Comparison of ENCODE assay signal across 11 cellular contexts in genomic region chr4:38678078-38678477, GRCh38. TPM values are rescaled to one million over a fixed set of nuclear protein-coding genes. Genes with fewer than 3 reads are reported as not detected.
DNase-seq lines count a peak whose midpoint lies in the region; TF ChIP-seq lines count a peak whose summit lies in the region.
"Had no signal": no experiment of that assay in that cellular context is flagged by ENCODE, and none has a peak within 500 bp of the region (broad histone marks: within the 10 kb centered on the region; RNA-seq: fewer than 3 reads in every experiment).

No MANE protein-coding gene starts in this region.

- H3K27me3 ChIP-seq in transverse colon: no peaks in the 10 kb centered on the region

- TF ChIP-seq CTCF in mesothelial cell of epicardium (IDR thresholded peaks at IDR 0.05; ENCODE audit: unreplicated experiment) (no peak), transverse colon (IDR thresholded peaks at IDR 0.05) (no peak)

- peaks cover 11% of the 10 kb centered on the region for H3K36me3 Mint-ChIP-seq in activated CD4-positive, alpha-beta memory T cell treated with anti-CD3 and anti-CD28 coated beads for 36 hours
- H3K36me3 Mint-ChIP-seq in activated CD4-positive, alpha-beta memory T cell treated with anti-CD3 and anti-CD28 coated beads, Interleukin-2, amount 10 ng/mL, durations not matched to agents 7 days and 5 days (ENCODE audit: low read depth): peaks cover 19% of the 10 kb centered on the region
- H3K36me3 Mint-ChIP-seq in mesothelial cell of epicardium: peaks cover 28% of the 10 kb centered on the region

- CTCF ChIA-PET in activated CD4-positive, alpha-beta memory T cell treated with anti-CD3 and anti-CD28 coated beads for 36 hours (lab: Charles Lee): interaction anchor here (1.5 to 6.0 kb wide), 4 partner anchors 11 to 500 kb away, joined by 5 to 165 read pairs (median 68); no protein-coding TSS in a partner anchor
- CTCF ChIA-PET in activated CD4-positive, alpha-beta memory T cell treated with anti-CD3 and anti-CD28 coated beads, Interleukin-2, amount 10 ng/mL, durations not matched to agents 7 days and 5 days (lab: Charles Lee): interaction anchor here (6.0 kb wide), 1 partner anchor 499 kb away, joined by 89 read pairs; no protein-coding TSS in a partner anchor

- WGBS in transverse colon (ENCODE audit: low coverage in 1 of 2), 2 donors: 59 to 65% methylated on average over 4 to 5 of the region's 5 CpGs

- no peaks in the 10 kb centered on the region for H3K9me3 Mint-ChIP-seq in activated CD4-positive, alpha-beta memory T cell treated with anti-CD3 and anti-CD28 coated beads for 36 hours
- no peaks in the 10 kb centered on the region for H3K9me3 Mint-ChIP-seq in activated CD4-positive, alpha-beta memory T cell treated with anti-CD3 and anti-CD28 coated beads, Interleukin-2, amount 10 ng/mL, durations not matched to agents 7 days and 5 days
- peaks cover 5% of the 10 kb centered on the region for H3K9me3 Mint-ChIP-seq in mesothelial cell of epicardium

- H3K4me3 ChIP-seq in transverse colon: no peak overlapping the region

- POLR2A ChIA-PET in activated CD4-positive, alpha-beta memory T cell treated with anti-CD3 and anti-CD28 coated beads for 36 hours (lab: Charles Lee): interaction anchor here (1.3 kb wide), 1 partner anchor 11 kb away, joined by 3 read pairs; no protein-coding TSS in a partner anchor
- POLR2A ChIA-PET in activated CD4-positive, alpha-beta memory T cell treated with anti-CD3 and anti-CD28 coated beads, Interleukin-2, amount 10 ng/mL, durations not matched to agents 7 days and 5 days (lab: Charles Lee): no interaction called here

- H3K4me1 ChIP-seq in transverse colon: peaks cover 26 to 92% (median 64%) of the 10 kb centered on the region in 4 donors

- no peak for TF ChIP-seq POLR2A in transverse colon (IDR thresholded peaks at IDR 0.05)

- peak overlapping the region; percentile 1 for H3K27ac Mint-ChIP-seq in activated CD4-positive, alpha-beta memory T cell treated with anti-CD3 and anti-CD28 coated beads for 36 hours
- H3K27ac Mint-ChIP-seq in activated CD4-positive, alpha-beta memory T cell treated with anti-CD3 and anti-CD28 coated beads, Interleukin-2, amount 10 ng/mL, durations not matched to agents 7 days and 5 days: no peak overlapping the region
- H3K27ac Mint-ChIP-seq in mesothelial cell of epicardium: peak overlapping the region; percentile 13
- H3K27ac Mint-ChIP-seq: B cell had no signal

- peak overlapping the region; percentile 70 for H3K27ac ChIP-seq in cingulate gyrus (ENCODE audit: low read depth, low read length)
- H3K27ac ChIP-seq in transverse colon: peak overlapping the region; percentile 46 to 100 (median 100)
- H3K27ac ChIP-seq: parathyroid adenoma had no signal

- intact Hi-C loops in activated CD4-positive, alpha-beta memory T cell treated with anti-CD3 and anti-CD28 coated beads for 36 hours (cut with micrococcal nuclease): loop anchor here (5.0 kb wide), 2 partner anchors 54 to 786 kb away; partner anchors contain the start of gene TBC1D1
- intact Hi-C loops in transverse colon (cut with DNase I; ENCODE audit: low total_unique reads): no loop called here

- in situ Hi-C loops in transverse colon (cut with MboI; ENCODE audit: low pct_ligation_motif_present in 1 of 4, low pct_unique_long_range_greater_than_20kb in 1 of 4, low sequenced_read_pairs in 3 of 4): loop anchor here in 3 of 4 donors (5.0 to 10.0 kb wide), 4 partner anchors 353 to 616 kb away; no protein-coding TSS in a partner anchor

- H3K9me3 ChIP-seq in transverse colon: no peaks in the 10 kb centered on the region

- TF ChIP-seq EP300 in transverse colon (IDR thresholded peaks at IDR 0.05; ENCODE audit: low read depth): no peak

- H3K4me1 Mint-ChIP-seq in activated CD4-positive, alpha-beta memory T cell treated with anti-CD3 and anti-CD28 coated beads for 36 hours (ENCODE audit: low read depth): peaks cover 66% of the 10 kb centered on the region
- H3K4me1 Mint-ChIP-seq in activated CD4-positive, alpha-beta memory T cell treated with anti-CD3 and anti-CD28 coated beads, Interleukin-2, amount 10 ng/mL, durations not matched to agents 7 days and 5 days: peaks cover 34% of the 10 kb centered on the region
- peaks cover 50% of the 10 kb centered on the region for H3K4me1 Mint-ChIP-seq in mesothelial cell of epicardium

- no peaks in the 10 kb centered on the region for H3K27me3 Mint-ChIP-seq in activated CD4-positive, alpha-beta memory T cell treated with anti-CD3 and anti-CD28 coated beads for 36 hours
- no peaks in the 10 kb centered on the region for H3K27me3 Mint-ChIP-seq in activated CD4-positive, alpha-beta memory T cell treated with anti-CD3 and anti-CD28 coated beads, Interleukin-2, amount 10 ng/mL, durations not matched to agents 7 days and 5 days
- H3K27me3 Mint-ChIP-seq in mesothelial cell of epicardium (ENCODE audit: low read depth): no peaks in the 10 kb centered on the region
- H3K27me3 Mint-ChIP-seq: B cell had no signal

- no peak for DNase-seq in activated CD4-positive, alpha-beta memory T cell treated with anti-CD3 and anti-CD28 coated beads for 36 hours
- DNase-seq in activated CD4-positive, alpha-beta memory T cell treated with anti-CD3 and anti-CD28 coated beads, Interleukin-2, amount 10 ng/mL, durations not matched to agents 7 days and 5 days: no peak
- DNase-seq in mesothelial cell of epicardium (ENCODE audit: low spot score in 2 of 2, unreplicated experiment in 2 of 2): no peak
- DNase-seq in transverse colon: no peak
- DNase-seq in ureter (ENCODE audit: low spot score): no peak
- DNase-seq in activated effector memory CD4-positive, alpha-beta T cell treated with Interleukin-2 at 50 U/mL for 16 hours: no peak
- DNase-seq in DMS153 treated with DMSO at 0.1 percent for 48 hours (lab: John Stamatoyannopoulos, UW; ENCODE audit: unreplicated experiment): no peak
- DNase-seq: erythroblast had no signal

- peaks cover 0 to 20% (median 8%) of the 10 kb centered on the region in 4 donors for H3K36me3 ChIP-seq in transverse colon

- H3K4me3 Mint-ChIP-seq in activated CD4-positive, alpha-beta memory T cell treated with anti-CD3 and anti-CD28 coated beads for 36 hours: no peak overlapping the region
- no peak overlapping the region for H3K4me3 Mint-ChIP-seq in activated CD4-positive, alpha-beta memory T cell treated with anti-CD3 and anti-CD28 coated beads, Interleukin-2, amount 10 ng/mL, durations not matched to agents 7 days and 5 days
- no peak overlapping the region for H3K4me3 Mint-ChIP-seq in mesothelial cell of epicardium
- H3K4me3 Mint-ChIP-seq: B cell had no signal

RNA-seq across cellular contexts. Expression of gene KLF3, which starts 14.1 kb away (rescaled TPM):
- 1 to 10 TPM; 9.1 to 9.9 TPM for total RNA-seq in activated CD4-positive, alpha-beta memory T cell treated with anti-CD3 and anti-CD28 coated beads for 36 hours
- total RNA-seq in activated CD4-positive, alpha-beta memory T cell treated with anti-CD3 and anti-CD28 coated beads, Interleukin-2, amount 10 ng/mL, durations not matched to agents 7 days and 5 days: 10 to 100 TPM; 21.9 to 22.1 TPM
- total RNA-seq in mesothelial cell of epicardium (60.9 to 63.1 TPM (median 61.0 TPM) in 3 replicates), transverse colon (100 to 1,000 TPM; 111 to 174 (median 132) TPM), ureter (81.8 TPM)
